ENCODE assay signal across 19 cellular contexts in the genomic region with DNA sequence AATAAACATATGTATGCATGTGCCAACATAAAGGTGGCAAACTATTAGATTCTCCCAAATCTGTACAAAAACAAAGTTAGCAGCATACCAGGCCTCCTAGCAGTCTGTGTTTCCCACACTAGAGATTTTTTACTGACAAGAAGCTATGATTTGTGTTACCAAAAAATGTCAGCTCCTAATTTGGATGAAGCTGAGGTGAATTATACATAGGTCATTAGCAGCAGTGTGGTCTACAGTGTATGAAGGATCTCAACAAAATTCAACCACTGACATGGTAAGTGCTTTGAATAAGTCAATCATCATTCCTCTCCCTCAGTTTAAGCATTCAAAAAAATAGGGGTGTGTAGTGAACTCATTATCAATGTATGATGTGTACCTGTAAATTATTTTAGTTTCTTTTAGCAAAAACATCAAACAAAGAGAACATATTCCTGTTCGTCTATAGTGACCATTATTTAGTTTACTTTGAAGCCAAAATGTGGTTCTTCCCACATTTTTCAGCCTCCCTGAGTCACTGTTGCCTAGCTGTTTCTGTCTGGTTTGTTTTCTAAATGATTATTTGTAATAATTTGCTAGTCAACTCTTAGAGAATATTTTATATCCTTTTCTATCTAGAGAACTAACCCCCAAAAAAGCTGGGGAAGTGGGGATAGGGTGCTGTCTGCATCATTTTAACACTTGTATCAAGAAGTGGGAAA.
"Had no signal": no experiment of that assay in that cellular context is flagged by ENCODE, and none has a peak within 500 bp of the region (broad histone marks: within the 10 kb centered on the region; RNA-seq: fewer than 3 reads in every experiment).

No MANE protein-coding gene starts in this region.

- H3K27me3 Mint-ChIP-seq: activated CD4-positive, alpha-beta T cell treated with anti-CD3 and anti-CD28 coated beads, Interleukin-2, amount 10 ng/mL, durations not matched to agents 24 days and 14 days; dendritic cell treated with granulocyte-macrophage colony-stimulating factor and Interleukin-4, amounts not matched to agents 40 ng/mL and 50 ng/mL, for 4 days; natural killer cell treated with Interleukin-12 subunit alpha and Interleukin-12 subunit beta and Interleukin-15 and Interleukin-18, amount 100 ng/mL, for 72 hours had no signal

- ATAC-seq: activated naive CD8-positive, alpha-beta T cell treated with anti-CD3 and anti-CD28 coated beads, Interleukin-2, amount 50 U/mL, for 24 hours; effector memory CD8-positive, alpha-beta T cell; foreskin keratinocyte; natural killer cell treated with Interleukin-12 subunit alpha and Interleukin-12 subunit beta and Interleukin-15 and Interleukin-18, amount 100 ng/mL, for 72 hours; sciatic nerve; stimulated activated naive CD8-positive, alpha-beta T cell treated with anti-CD3 and anti-CD28 coated beads, Interleukin-15, Interleukin-2, amounts not matched to agents 100 U/mL and 50 U/mL, for 24 hours; T-cell had no signal

- H3K4me1 Mint-ChIP-seq: activated B cell treated with CpG ODN at 0.5 μM for 24 hours; activated CD4-positive, alpha-beta T cell treated with anti-CD3 and anti-CD28 coated beads, Interleukin-2, amount 10 ng/mL, durations not matched to agents 24 days and 14 days; activated naive CD8-positive, alpha-beta T cell treated with anti-CD3 and anti-CD28 coated beads, Interleukin-2, amount 50 U/mL, for 24 hours; T-cell had no signal

- H3K27ac ChIP-seq: foreskin keratinocyte, prostate gland, upper lobe of left lung had no signal

- H3K27ac Mint-ChIP-seq: activated B cell treated with CpG ODN at 0.5 μM for 24 hours; activated CD4-positive, alpha-beta T cell treated with anti-CD3 and anti-CD28 coated beads, Interleukin-2, amount 10 ng/mL, durations not matched to agents 24 days and 14 days; activated naive CD8-positive, alpha-beta T cell treated with anti-CD3 and anti-CD28 coated beads, Interleukin-2, amount 50 U/mL, for 24 hours; activated T-helper 1 cell treated with anti-CD3 and anti-CD28 coated beads, Interleukin-12 subunit alpha, Interleukin-12 subunit beta, Interleukin-2, Interleukin-4 antibody, amounts not matched to agents 30 ng/mL and 10 ng/mL and 1 ng/mL, durations not matched to agents 14 hours and 24 hours and 36 hours; dendritic cell treated with granulocyte-macrophage colony-stimulating factor and Interleukin-4, amounts not matched to agents 40 ng/mL and 50 ng/mL, for 4 days; effector memory CD8-positive, alpha-beta T cell; natural killer cell treated with Interleukin-12 subunit alpha and Interleukin-12 subunit beta and Interleukin-15 and Interleukin-18, amount 100 ng/mL, for 72 hours; T-cell had no signal

- H3K4me1 ChIP-seq: foreskin keratinocyte, prostate gland, upper lobe of left lung had no signal

- H3K36me3 ChIP-seq: prostate gland, upper lobe of left lung had no signal

- H3K27me3 ChIP-seq: foreskin keratinocyte, upper lobe of left lung had no signal

- H3K4me3 Mint-ChIP-seq: activated B cell treated with CpG ODN at 0.5 μM for 24 hours; activated CD4-positive, alpha-beta T cell treated with anti-CD3 and anti-CD28 coated beads, Interleukin-2, amount 10 ng/mL, durations not matched to agents 24 days and 14 days; activated naive CD8-positive, alpha-beta T cell treated with anti-CD3 and anti-CD28 coated beads, Interleukin-2, amount 50 U/mL, for 24 hours; activated T-helper 1 cell treated with anti-CD3 and anti-CD28 coated beads, Interleukin-12 subunit alpha, Interleukin-12 subunit beta, Interleukin-2, Interleukin-4 antibody, amounts not matched to agents 30 ng/mL and 10 ng/mL and 1 ng/mL, durations not matched to agents 14 hours and 24 hours and 36 hours; dendritic cell treated with granulocyte-macrophage colony-stimulating factor and Interleukin-4, amounts not matched to agents 40 ng/mL and 50 ng/mL, for 4 days; effector memory CD8-positive, alpha-beta T cell; natural killer cell treated with Interleukin-12 subunit alpha and Interleukin-12 subunit beta and Interleukin-15 and Interleukin-18, amount 100 ng/mL, for 72 hours; T-cell had no signal

- H3K36me3 Mint-ChIP-seq: natural killer cell treated with Interleukin-12 subunit alpha and Interleukin-12 subunit beta and Interleukin-15 and Interleukin-18, amount 100 ng/mL, for 72 hours; T-cell had no signal

- H3K9me3 Mint-ChIP-seq: activated CD4-positive, alpha-beta T cell treated with anti-CD3 and anti-CD28 coated beads, Interleukin-2, amount 10 ng/mL, durations not matched to agents 24 days and 14 days; activated T-helper 1 cell treated with anti-CD3 and anti-CD28 coated beads, Interleukin-12 subunit alpha, Interleukin-12 subunit beta, Interleukin-2, Interleukin-4 antibody, amounts not matched to agents 30 ng/mL and 10 ng/mL and 1 ng/mL, durations not matched to agents 14 hours and 24 hours and 36 hours; dendritic cell treated with granulocyte-macrophage colony-stimulating factor and Interleukin-4, amounts not matched to agents 40 ng/mL and 50 ng/mL, for 4 days had no signal

- H3K9me3 ChIP-seq: prostate gland, upper lobe of left lung had no signal

- DNase-seq: activated B cell treated with CpG ODN at 0.5 μM for 24 hours; activated CD4-positive, alpha-beta T cell treated with anti-CD3 and anti-CD28 coated beads, Interleukin-2, amount 10 ng/mL, durations not matched to agents 24 days and 14 days; activated naive CD4-positive, alpha-beta T cell; activated naive CD8-positive, alpha-beta T cell treated with anti-CD3 and anti-CD28 coated beads, Interleukin-2, amount 50 U/mL, for 24 hours; central memory CD4-positive, alpha-beta T cell; effector memory CD8-positive, alpha-beta T cell; occipital lobe; stimulated activated CD4-positive, alpha-beta T cell treated with anti-CD3 and anti-CD28 coated beads, Interleukin-2, amount 100 ng/mL, for 48 hours; stimulated activated CD8-positive, alpha-beta memory T cell treated with anti-CD3 and anti-CD28 coated beads, Interleukin-4, amount 100 ng/mL, for 48 hours; stimulated activated naive CD8-positive, alpha-beta T cell treated with anti-CD3 and anti-CD28 coated beads, Interleukin-15, Interleukin-2, amounts not matched to agents 100 U/mL and 50 U/mL, for 24 hours; T-cell; T1000; upper lobe of left lung had no signal

- H3K4me3 ChIP-seq: prostate gland, upper lobe of left lung had no signal
